ENCODE assay signal across 28 cellular contexts in genomic region chr1:107243461-107243860, GRCh38.
"Had no signal": no experiment of that assay in that cellular context is flagged by ENCODE, and none has a peak within 500 bp of the region (broad histone marks: within the 10 kb centered on the region; RNA-seq: fewer than 3 reads in every experiment).

No MANE protein-coding gene starts in this region.

- H3K4me2 ChIP-seq: PC-9 had no signal

- H3K4me3 ChIP-seq: MG63, PC-9, SJCRH30, SK-N-MC had no signal

- H3K36me3 ChIP-seq: MG63, SJCRH30 had no signal

- H3K9me3 ChIP-seq: MG63, SJCRH30 had no signal

- H3K4me3 Mint-ChIP-seq: T-cell, T-helper 17 cell had no signal

- H3K4me1 ChIP-seq: SJCRH30 had no signal

- H3K27me3 Mint-ChIP-seq: T-helper 17 cell had no signal

- H3K36me3 Mint-ChIP-seq: T-cell had no signal

- H3K4me1 Mint-ChIP-seq: T-cell, T-helper 17 cell had no signal

- H3K27ac ChIP-seq: PC-9, RWPE1, SJCRH30, SK-N-MC had no signal

- H3K27me3 ChIP-seq: MG63 had no signal

- ATAC-seq: Panc1, Right ventricle myocardium inferior, SK-N-SH treated with all-trans-retinoic acid at 6 μM for 48 hours, T-cell, T-helper 17 cell had no signal

- DNase-seq: Kasumi-1, MG63, NCI-H1048, NCI-H1092 treated with DMSO at 0.1 percent for 48 hours, NCI-H1105 treated with DMSO at 0.1 percent for 48 hours, NCI-H1436, NCI-H1694, NCI-H187, NCI-H2029, NCI-H2081, NCI-H2171 treated with DMSO at 0.1 percent for 48 hours, NCI-H2227 treated with DMSO at 0.1 percent for 48 hours, NCI-H345, NCI-H510A treated with DMSO at 0.1 percent for 48 hours, NCI-H526, NCI-H69, NCI-H748 treated with DMSO at 0.1 percent for 48 hours, PC-9, SHP77, SIG-M5, SJCRH30, T-cell, T-helper 17 cell had no signal

- H3K27ac Mint-ChIP-seq: T-cell, T-helper 17 cell had no signal
